In genomic region chr12:41510470-41510869, GRCh38 we compare ENCODE assay signal across 29 cellular contexts.
DNase-seq lines count a peak whose midpoint lies in the region; ATAC-seq, FAIRE-seq and TF ChIP-seq lines count a peak whose summit lies in the region.
"Had no signal": no experiment of that assay in that cellular context is flagged by ENCODE, and none has a peak within 500 bp of the region (broad histone marks: within the 10 kb centered on the region; RNA-seq: fewer than 3 reads in every experiment).

No MANE protein-coding gene starts in this region.

- no peaks in the 10 kb centered on the region for H4K20me1 ChIP-seq in H1 (replicated peaks in 1 of 2; ENCODE audit: control insufficient read depth in 1 of 2, insufficient read depth in 2 of 2, low read length in 2 of 2)

- H3K4me3 ChIP-seq in H1 (ENCODE audit: extremely low read depth in 1 of 4, insufficient read depth in 2 of 4, low read depth in 3 of 4, low read length in 4 of 4) (no peak overlapping the region), HAP-1 (no peak overlapping the region), prostate gland (no peak overlapping the region)
- H3K4me3 ChIP-seq: gastrocnemius medialis, MG63, thoracic aorta had no signal

- no peak overlapping the region for H3K23ac ChIP-seq in H1 (ENCODE audit: insufficient read length)

- peaks cover 6% of the 10 kb centered on the region for H3K4me1 Mint-ChIP-seq in stimulated activated memory B cell treated with anti-CD40 and anti-IgM and Interleukin-4, amounts not matched to agents 10 μg/mL and 1 μg/mL and 100 μg/mL, for 72 hours
- H3K4me1 Mint-ChIP-seq: activated CD4-positive, alpha-beta T cell treated with anti-CD3 and anti-CD28 coated beads, Interleukin-2, amount 10 ng/mL, durations not matched to agents 24 days and 14 days; central memory CD8-positive, alpha-beta T cell had no signal

- H3K36me3 Mint-ChIP-seq in stimulated activated memory B cell treated with anti-CD40 and anti-IgM and Interleukin-4, amounts not matched to agents 10 μg/mL and 1 μg/mL and 100 μg/mL, for 72 hours: no peaks in the 10 kb centered on the region
- H3K36me3 Mint-ChIP-seq: CD8-positive, alpha-beta T cell had no signal

- no peak overlapping the region for H2BK5ac ChIP-seq in H1 (ENCODE audit: low read depth, low read length)

- H3K4me1 ChIP-seq in H1 (replicated peaks in 1 of 4; ENCODE audit: control insufficient read depth in 3 of 4, insufficient read depth in 4 of 4, low read length in 3 of 4): peaks cover 0 to 3% (median 0%) of the 10 kb centered on the region in 4 experiments; a peak in 1 of 7 replicates
- H3K4me1 ChIP-seq in HAP-1: peaks cover 15% of the 10 kb centered on the region
- H3K4me1 ChIP-seq in prostate gland (replicated peaks): peaks cover 4% of the 10 kb centered on the region
- H3K4me1 ChIP-seq: gastrocnemius medialis had no signal

- H3K4me2 ChIP-seq in H1 (ENCODE audit: insufficient read depth in 1 of 2, low read depth in 2 of 2, low read length in 2 of 2): no peak overlapping the region

- H3K9me3 Mint-ChIP-seq in stimulated activated memory B cell treated with anti-CD40 and anti-IgM and Interleukin-4, amounts not matched to agents 10 μg/mL and 1 μg/mL and 100 μg/mL, for 72 hours: no peaks in the 10 kb centered on the region
- H3K9me3 Mint-ChIP-seq: activated CD4-positive, alpha-beta T cell treated with anti-CD3 and anti-CD28 coated beads, Interleukin-2, amount 10 ng/mL, durations not matched to agents 24 days and 14 days; activated T-cell treated with anti-CD3 and anti-CD28 coated beads, Interleukin-2, amount 50 U/mL, for 4 hours; CD8-positive, alpha-beta T cell; central memory CD8-positive, alpha-beta T cell had no signal

- no peak overlapping the region for H2BK120ac ChIP-seq in H1 (replicated peaks; ENCODE audit: low read depth, low read length)

- H2BK20ac ChIP-seq in H1 (ENCODE audit: low read length): no peak overlapping the region

- H3K27ac Mint-ChIP-seq in stimulated activated memory B cell treated with anti-CD40 and anti-IgM and Interleukin-4, amounts not matched to agents 10 μg/mL and 1 μg/mL and 100 μg/mL, for 72 hours: no peak overlapping the region
- H3K27ac Mint-ChIP-seq: activated CD4-positive, alpha-beta T cell treated with anti-CD3 and anti-CD28 coated beads, Interleukin-2, amount 10 ng/mL, durations not matched to agents 24 days and 14 days; CD8-positive, alpha-beta T cell had no signal

- H3K56ac ChIP-seq in H1 (replicated peaks; ENCODE audit: insufficient read length, low read depth, low read length): no peak overlapping the region

- no peak overlapping the region for H2BK12ac ChIP-seq in H1 (ENCODE audit: low read depth, low read length)

- POLR2A ChIA-PET in H1 (lab: Charles Lee; ENCODE audit: partially characterized antibody): no interaction called here

- ATAC-seq in stimulated activated memory B cell treated with anti-CD40 and anti-IgM and Interleukin-4, amounts not matched to agents 10 μg/mL and 1 μg/mL and 100 μg/mL, for 72 hours: peak; percentile 65
- no peak for ATAC-seq in GM18505 (IDR thresholded peaks at IDR 0.05; ENCODE audit: unreplicated experiment)
- ATAC-seq: activated T-cell treated with anti-CD3 and anti-CD28 coated beads, Interleukin-2, amount 50 U/mL, for 4 hours; CD8-positive, alpha-beta T cell; gastrocnemius medialis; HCT116; Panc1; sciatic nerve; stimulated activated naive CD8-positive, alpha-beta T cell treated with anti-CD3 and anti-CD28 coated beads, Interleukin-15, Interleukin-2, amounts not matched to agents 100 U/mL and 50 U/mL, for 24 hours had no signal

- TF ChIP-seq EP300 in H1 (IDR thresholded peaks at IDR 0.05; ENCODE audit: borderline replicate concordance in 1 of 2, low read depth in 2 of 2, low read length in 2 of 2): no peak

- no peak overlapping the region for H3K4ac ChIP-seq in H1 (replicated peaks; ENCODE audit: insufficient read length, low read depth, low read length)

- peak overlapping the region; percentile 77; the same call in 1 of the 2 replicates for H2AFZ ChIP-seq in H1 (ENCODE audit: low read length)

- intact Hi-C loops in prostate gland (cut with DNase I): no loop called here

- DNase-seq in NCI-H146 (lab: John Stamatoyannopoulos, UW): peak; percentile 11
- DNase-seq in NCI-H146 treated with DMSO at 0.1 percent for 48 hours (lab: John Stamatoyannopoulos, UW; ENCODE audit: unreplicated experiment): no peak
- DNase-seq in NCI-H2029 treated with DMSO at 0.1 percent for 48 hours (lab: John Stamatoyannopoulos, UW): peak; percentile 79
- DNase-seq in H1 (ENCODE audit: low read depth in 1 of 2, low spot score in 2 of 2): no peak
- DNase-seq in HAP-1 (ENCODE audit: low spot score in 2 of 2): no peak
- no peak for DNase-seq in prostate gland (ENCODE audit: low spot score)
- DNase-seq: activated CD4-positive, alpha-beta T cell treated with anti-CD3 and anti-CD28 coated beads, Interleukin-2, amount 10 ng/mL, durations not matched to agents 24 days and 14 days; activated gamma-delta T cell treated with Interleukin-2 at 50 U/mL for 16 hours; activated T-cell treated with anti-CD3 and anti-CD28 coated beads, Interleukin-2, amount 50 U/mL, for 4 hours; CD8-positive, alpha-beta T cell; dermis blood vessel endothelial cell; gastrocnemius medialis; GF-D8; mammary epithelial cell; MG63; NCI-H1694 treated with DMSO at 0.1 percent for 48 hours; NCI-H226; SHP77; stimulated activated CD4-positive, alpha-beta T cell treated with anti-CD3 and anti-CD28 coated beads, Interleukin-15, amount 100 ng/mL, for 24 hours; stimulated activated naive CD8-positive, alpha-beta T cell treated with anti-CD3 and anti-CD28 coated beads, Interleukin-15, Interleukin-2, amounts not matched to agents 100 U/mL and 50 U/mL, for 24 hours had no signal

- H3K27ac ChIP-seq in H1 (ENCODE audit: low read depth, low read length) (no peak overlapping the region), prostate gland (peak overlapping the region in 1 of 2 donors; percentile 30)
- H3K27ac ChIP-seq: gastrocnemius medialis, thoracic aorta, VCaP had no signal

- no peak overlapping the region for H4K8ac ChIP-seq in H1 (ENCODE audit: extremely low read depth, insufficient read depth, low read length)

- H3K18ac ChIP-seq in H1 (ENCODE audit: extremely low read depth, low read length): no peak overlapping the region

- no peaks in the 10 kb centered on the region; a peak in 1 of 7 replicates for H3K27me3 ChIP-seq in H1 (replicated peaks in 1 of 4; ENCODE audit: control insufficient read depth in 3 of 4, extremely low read depth in 1 of 4, insufficient read depth in 3 of 4, low read length in 3 of 4)
- H3K27me3 ChIP-seq in HAP-1 (ENCODE audit: low read depth): no peaks in the 10 kb centered on the region
- no peaks in the 10 kb centered on the region for H3K27me3 ChIP-seq in prostate gland (replicated peaks; ENCODE audit: insufficient read depth)
- H3K27me3 ChIP-seq: gastrocnemius medialis, MG63 had no signal

- H3K4me3 Mint-ChIP-seq in stimulated activated memory B cell treated with anti-CD40 and anti-IgM and Interleukin-4, amounts not matched to agents 10 μg/mL and 1 μg/mL and 100 μg/mL, for 72 hours: no peak overlapping the region
- H3K4me3 Mint-ChIP-seq: activated CD4-positive, alpha-beta T cell treated with anti-CD3 and anti-CD28 coated beads, Interleukin-2, amount 10 ng/mL, durations not matched to agents 24 days and 14 days; activated T-cell treated with anti-CD3 and anti-CD28 coated beads, Interleukin-2, amount 50 U/mL, for 4 hours; CD8-positive, alpha-beta T cell; central memory CD8-positive, alpha-beta T cell had no signal

- no peak for TF ChIP-seq POLR2A in H1 (IDR thresholded peaks at IDR 0.05; ENCODE audit: control extremely low read depth in 1 of 2, low read depth in 2 of 2, low read length in 2 of 2)
- TF ChIP-seq POLR2A in GM18505 (IDR thresholded peaks at IDR 0.05; ENCODE audit: borderline replicate concordance, extremely low read depth, insufficient read depth, insufficient read length): no peak
- TF ChIP-seq POLR2A in prostate gland (IDR thresholded peaks at IDR 0.05): no peak

- no peaks in the 10 kb centered on the region for H3K79me2 ChIP-seq in H1 (ENCODE audit: control insufficient read depth in 1 of 2, insufficient read depth in 2 of 2, low read length in 2 of 2)

- 100% methylated on average over 2 of the region's 2 CpGs; no CpG with 5 or more reads in 1 of the 2 experiments for WGBS in H1 (ENCODE audit: extremely low coverage in 1 of 2, insufficient coverage in 1 of 2, insufficient read length in 1 of 2, insufficient replicate concordance in 2 of 2, low coverage in 1 of 2, low lambda C conversion rate in 2 of 2, missing lambda C conversion rate in 1 of 2), 2 experiments
- 55% methylated on average over 2 of the region's 2 CpGs for WGBS in prostate gland

- H4K5ac ChIP-seq in H1 (ENCODE audit: insufficient read length, low read depth, low read length): no peak overlapping the region

- no peaks in the 10 kb centered on the region for H3K79me1 ChIP-seq in H1 (ENCODE audit: low read depth, low read length)

- H3K14ac ChIP-seq in H1 (ENCODE audit: insufficient read length): no peak overlapping the region

- no peak overlapping the region for H3K9ac ChIP-seq in H1 (replicated peaks in 1 of 4; ENCODE audit: extremely low read depth in 1 of 4, low read depth in 3 of 4, low read length in 3 of 4)

- in situ Hi-C loops in HAP-1 (cut with MboI; ENCODE audit: low sequenced_read_pairs): no loop called here

- peaks cover under 1% of the 10 kb centered on the region for H3K27me3 Mint-ChIP-seq in stimulated activated memory B cell treated with anti-CD40 and anti-IgM and Interleukin-4, amounts not matched to agents 10 μg/mL and 1 μg/mL and 100 μg/mL, for 72 hours

- H4K91ac ChIP-seq in H1 (replicated peaks; ENCODE audit: insufficient read length, low read length): no peak overlapping the region

- no peak for FAIRE-seq in H1 (lab: Jason Lieb, UNC)
- FAIRE-seq: urothelium cell line had no signal

- no peak overlapping the region for H2BK15ac ChIP-seq in H1 (ENCODE audit: low read length)

- TF ChIP-seq RAD21 in H1 (IDR thresholded peaks at IDR 0.05 in 1 of 2, conservative IDR thresholded peaks at IDR 0.05 in 1 of 2; ENCODE audit: low read depth in 2 of 2, low read length in 2 of 2): no peak

- H3K9me3 ChIP-seq in H1 (ENCODE audit: insufficient read depth in 2 of 2, low read depth in 1 of 2, low read length in 1 of 2): no peaks in the 10 kb centered on the region
- H3K9me3 ChIP-seq in HAP-1: no peaks in the 10 kb centered on the region
- H3K9me3 ChIP-seq in prostate gland: no peaks in the 10 kb centered on the region
- H3K9me3 ChIP-seq: gastrocnemius medialis, MG63, thoracic aorta had no signal

- no peak overlapping the region for H2AK5ac ChIP-seq in H1 (ENCODE audit: low read depth, low read length)

- no peaks in the 10 kb centered on the region for H3K23me2 ChIP-seq in H1 (ENCODE audit: low read depth, low read length)

- TF ChIP-seq CTCF in H1 (IDR thresholded peaks at IDR 0.05; ENCODE audit: control extremely low read depth in 1 of 3, insufficient read depth in 1 of 3, low read depth in 1 of 3, low read length in 3 of 3) (no peak), prostate gland (IDR thresholded peaks at IDR 0.05) (no peak)

- H3K36me3 ChIP-seq in H1 (ENCODE audit: control insufficient read depth in 2 of 4, insufficient read depth in 4 of 4, low read length in 3 of 4) (no peaks in the 10 kb centered on the region), HAP-1 (replicated peaks) (no peaks in the 10 kb centered on the region), prostate gland (no peaks in the 10 kb centered on the region)
- H3K36me3 ChIP-seq: gastrocnemius medialis, MG63, thoracic aorta had no signal

- CTCF ChIA-PET in H1 (lab: Charles Lee; ENCODE audit: partially characterized antibody): interaction anchor here (1.6 to 2.8 kb wide), 2 partner anchors 17 to 153 kb away, joined by 4 to 8 read pairs; no protein-coding TSS in a partner anchor

Comparison
In these comparisons a context has a peak if more than half of its experiments do, and no peak if none do; other contexts are left out.
1. DNase-seq: peak in NCI-H146 (single experiment) and NCI-H2029 treated with DMSO at 0.1 percent for 48 hours (single experiment); none in NCI-H146 treated with DMSO at 0.1 percent for 48 hours (single experiment), H1 (0 of 2), HAP-1 (0 of 2) and prostate gland (single experiment).